30 cellular contexts compared by ENCODE assay signal in genomic region chrX:132520792-132521191, GRCh38.
"Had no signal": no experiment of that assay in that cellular context is flagged by ENCODE, and none has a peak within 500 bp of the region (broad histone marks: within the 10 kb centered on the region; RNA-seq: fewer than 3 reads in every experiment).

No MANE protein-coding gene starts in this region.

- H3K9ac ChIP-seq: KMS-11 had no signal

- DNase-seq: activated CD4-positive, alpha-beta T cell treated with anti-CD3 and anti-CD28 coated beads, Interleukin-2, amount 10 ng/mL, durations not matched to agents 24 days and 14 days; activated CD4-positive, alpha-beta T cell treated with anti-CD3 and anti-CD28 coated beads, Interleukin-2, amount 50 U/mL, for 4 hours; activated CD8-positive, alpha-beta T cell treated with anti-CD3 and anti-CD28 coated beads for 36 hours; activated gamma-delta T cell; activated naive CD4-positive, alpha-beta T cell treated with Interleukin-2 at 50 U/mL for 16 hours; activated naive CD8-positive, alpha-beta T cell treated with anti-CD3 and anti-CD28 coated beads, Interleukin-2, amount 10 ng/mL, durations not matched to agents 7 days and 5 days; activated T-cell treated with anti-CD3 and anti-CD28 coated beads, Interleukin-2, amount 50 U/mL, for 24 hours; amygdala; body of pancreas; cerebellar nuclear complex; NCI-H1092 treated with DMSO at 0.1 percent for 48 hours; NCI-H1417; NCI-H146; NCI-H187; NCI-H2081; NCI-H2171 treated with DMSO at 0.1 percent for 48 hours; NCI-H226; NCI-H446 treated with DMSO at 0.1 percent for 48 hours; NCI-H524; NCI-H69; NCI-H82; SHP77; SJCRH30; T1000; WERI-Rb-1 had no signal

- H3K27me3 ChIP-seq: ascending aorta, body of pancreas, SJCRH30 had no signal

- H3K4me1 ChIP-seq: ascending aorta, body of pancreas, breast epithelium, SJCRH30 had no signal

- H3K4me3 ChIP-seq: ascending aorta, body of pancreas, breast epithelium, SJCRH30, SK-N-MC had no signal

- H3K36me3 ChIP-seq: ascending aorta, breast epithelium, SJCRH30, WERI-Rb-1 had no signal

- H3K9me3 ChIP-seq: ascending aorta, body of pancreas, breast epithelium, SJCRH30 had no signal

- ATAC-seq: activated CD8-positive, alpha-beta T cell treated with anti-CD3 and anti-CD28 coated beads for 36 hours; body of pancreas; Panc1 had no signal

- H3K27ac ChIP-seq: ascending aorta, body of pancreas, breast epithelium, KMS-11, SJCRH30, SK-N-MC, WERI-Rb-1 had no signal
